Comparison of ENCODE assay signal across 2 cellular contexts in the genomic region with DNA sequence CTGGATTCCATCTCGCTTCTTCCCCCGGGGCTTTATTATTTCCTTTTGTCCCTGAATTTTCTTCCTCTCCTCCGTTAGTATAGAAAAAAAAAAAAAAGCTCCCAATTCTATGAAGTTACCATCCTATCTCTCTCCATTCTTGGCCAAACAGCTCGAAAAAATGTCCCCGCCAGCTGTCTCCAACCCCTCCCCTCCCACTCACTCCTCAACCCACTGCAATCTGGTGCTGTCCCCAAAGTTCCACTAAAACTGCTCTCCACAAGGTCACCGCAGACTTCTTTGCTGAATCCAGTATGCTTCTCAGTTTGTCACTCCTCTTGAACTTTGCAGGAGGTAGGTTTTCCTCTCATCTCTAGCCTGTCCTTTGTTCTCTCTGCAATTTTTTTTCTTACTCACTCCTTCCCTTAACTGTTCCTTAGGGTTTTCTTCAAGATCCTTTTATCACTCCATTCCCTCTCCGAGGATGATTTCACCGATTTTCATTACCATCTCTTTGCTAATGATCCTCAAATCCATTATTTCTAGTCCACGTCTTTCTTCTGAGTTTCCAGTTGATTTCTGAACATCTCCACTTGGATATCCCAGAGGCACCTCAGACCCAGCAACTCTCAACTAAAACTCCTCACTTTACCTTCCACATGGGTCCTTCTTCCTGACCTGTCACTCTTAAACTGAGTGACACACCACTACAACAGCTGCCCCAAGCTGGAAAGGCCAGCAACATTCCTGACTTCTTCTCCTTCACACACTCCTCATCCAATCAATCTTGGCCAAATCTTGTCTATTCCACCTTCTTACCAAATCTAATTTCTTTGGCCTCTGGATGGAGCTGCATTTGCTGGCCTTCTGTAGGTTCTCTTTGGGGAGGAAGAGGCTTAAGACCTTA.
TF ChIP-seq lines count a peak whose summit lies in the region.

No MANE protein-coding gene starts in this region.

TF ChIP-seq in SK-N-SH, 30 proteins besides CTCF, POLR2A, EP300 and RAD21 (continued from another document):
- TF ChIP-seq, protein P1, sequence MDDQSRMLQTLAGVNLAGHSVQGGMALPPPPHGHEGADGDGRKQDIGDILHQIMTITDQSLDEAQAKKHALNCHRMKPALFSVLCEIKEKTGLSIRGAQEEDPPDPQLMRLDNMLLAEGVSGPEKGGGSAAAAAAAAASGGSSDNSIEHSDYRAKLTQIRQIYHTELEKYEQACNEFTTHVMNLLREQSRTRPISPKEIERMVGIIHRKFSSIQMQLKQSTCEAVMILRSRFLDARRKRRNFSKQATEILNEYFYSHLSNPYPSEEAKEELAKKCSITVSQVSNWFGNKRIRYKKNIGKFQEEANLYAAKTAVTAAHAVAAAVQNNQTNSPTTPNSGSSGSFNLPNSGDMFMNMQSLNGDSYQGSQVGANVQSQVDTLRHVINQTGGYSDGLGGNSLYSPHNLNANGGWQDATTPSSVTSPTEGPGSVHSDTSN (IDR thresholded peaks at IDR 0.05), result no peak
- TF ChIP-seq, protein P2, sequence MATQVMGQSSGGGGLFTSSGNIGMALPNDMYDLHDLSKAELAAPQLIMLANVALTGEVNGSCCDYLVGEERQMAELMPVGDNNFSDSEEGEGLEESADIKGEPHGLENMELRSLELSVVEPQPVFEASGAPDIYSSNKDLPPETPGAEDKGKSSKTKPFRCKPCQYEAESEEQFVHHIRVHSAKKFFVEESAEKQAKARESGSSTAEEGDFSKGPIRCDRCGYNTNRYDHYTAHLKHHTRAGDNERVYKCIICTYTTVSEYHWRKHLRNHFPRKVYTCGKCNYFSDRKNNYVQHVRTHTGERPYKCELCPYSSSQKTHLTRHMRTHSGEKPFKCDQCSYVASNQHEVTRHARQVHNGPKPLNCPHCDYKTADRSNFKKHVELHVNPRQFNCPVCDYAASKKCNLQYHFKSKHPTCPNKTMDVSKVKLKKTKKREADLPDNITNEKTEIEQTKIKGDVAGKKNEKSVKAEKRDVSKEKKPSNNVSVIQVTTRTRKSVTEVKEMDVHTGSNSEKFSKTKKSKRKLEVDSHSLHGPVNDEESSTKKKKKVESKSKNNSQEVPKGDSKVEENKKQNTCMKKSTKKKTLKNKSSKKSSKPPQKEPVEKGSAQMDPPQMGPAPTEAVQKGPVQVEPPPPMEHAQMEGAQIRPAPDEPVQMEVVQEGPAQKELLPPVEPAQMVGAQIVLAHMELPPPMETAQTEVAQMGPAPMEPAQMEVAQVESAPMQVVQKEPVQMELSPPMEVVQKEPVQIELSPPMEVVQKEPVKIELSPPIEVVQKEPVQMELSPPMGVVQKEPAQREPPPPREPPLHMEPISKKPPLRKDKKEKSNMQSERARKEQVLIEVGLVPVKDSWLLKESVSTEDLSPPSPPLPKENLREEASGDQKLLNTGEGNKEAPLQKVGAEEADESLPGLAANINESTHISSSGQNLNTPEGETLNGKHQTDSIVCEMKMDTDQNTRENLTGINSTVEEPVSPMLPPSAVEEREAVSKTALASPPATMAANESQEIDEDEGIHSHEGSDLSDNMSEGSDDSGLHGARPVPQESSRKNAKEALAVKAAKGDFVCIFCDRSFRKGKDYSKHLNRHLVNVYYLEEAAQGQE (IDR thresholded peaks at IDR 0.05; ENCODE audit: low read depth, low read length), result no peak
- TF ChIP-seq EZH2phosphoT487 (IDR thresholded peaks at IDR 0.05; ENCODE audit: borderline replicate concordance, low read depth), result no peak
- no peak for TF ChIP-seq FOSL2 (IDR thresholded peaks at IDR 0.05; ENCODE audit: borderline replicate concordance, low read depth)
- TF ChIP-seq, protein P3, sequence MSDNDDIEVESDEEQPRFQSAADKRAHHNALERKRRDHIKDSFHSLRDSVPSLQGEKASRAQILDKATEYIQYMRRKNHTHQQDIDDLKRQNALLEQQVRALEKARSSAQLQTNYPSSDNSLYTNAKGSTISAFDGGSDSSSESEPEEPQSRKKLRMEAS (IDR thresholded peaks at IDR 0.05; ENCODE audit: low read depth), result no peak
- no peak for TF ChIP-seq RFX5 (IDR thresholded peaks at IDR 0.05; ENCODE audit: low read length)
- no peak for TF ChIP-seq MEF2A (IDR thresholded peaks at IDR 0.05; ENCODE audit: borderline replicate concordance, low read depth)
- no peak for TF ChIP-seq CHD2 (IDR thresholded peaks at IDR 0.05; ENCODE audit: low read length, partially characterized antibody)
- no peak for TF ChIP-seq MXI1 (IDR thresholded peaks at IDR 0.05; ENCODE audit: low read depth, low read length)
- TF ChIP-seq, protein P4, sequence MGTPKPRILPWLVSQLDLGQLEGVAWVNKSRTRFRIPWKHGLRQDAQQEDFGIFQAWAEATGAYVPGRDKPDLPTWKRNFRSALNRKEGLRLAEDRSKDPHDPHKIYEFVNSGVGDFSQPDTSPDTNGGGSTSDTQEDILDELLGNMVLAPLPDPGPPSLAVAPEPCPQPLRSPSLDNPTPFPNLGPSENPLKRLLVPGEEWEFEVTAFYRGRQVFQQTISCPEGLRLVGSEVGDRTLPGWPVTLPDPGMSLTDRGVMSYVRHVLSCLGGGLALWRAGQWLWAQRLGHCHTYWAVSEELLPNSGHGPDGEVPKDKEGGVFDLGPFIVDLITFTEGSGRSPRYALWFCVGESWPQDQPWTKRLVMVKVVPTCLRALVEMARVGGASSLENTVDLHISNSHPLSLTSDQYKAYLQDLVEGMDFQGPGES (IDR thresholded peaks at IDR 0.05; ENCODE audit: low read depth, low read length), result no peak
- TF ChIP-seq, protein P5, sequence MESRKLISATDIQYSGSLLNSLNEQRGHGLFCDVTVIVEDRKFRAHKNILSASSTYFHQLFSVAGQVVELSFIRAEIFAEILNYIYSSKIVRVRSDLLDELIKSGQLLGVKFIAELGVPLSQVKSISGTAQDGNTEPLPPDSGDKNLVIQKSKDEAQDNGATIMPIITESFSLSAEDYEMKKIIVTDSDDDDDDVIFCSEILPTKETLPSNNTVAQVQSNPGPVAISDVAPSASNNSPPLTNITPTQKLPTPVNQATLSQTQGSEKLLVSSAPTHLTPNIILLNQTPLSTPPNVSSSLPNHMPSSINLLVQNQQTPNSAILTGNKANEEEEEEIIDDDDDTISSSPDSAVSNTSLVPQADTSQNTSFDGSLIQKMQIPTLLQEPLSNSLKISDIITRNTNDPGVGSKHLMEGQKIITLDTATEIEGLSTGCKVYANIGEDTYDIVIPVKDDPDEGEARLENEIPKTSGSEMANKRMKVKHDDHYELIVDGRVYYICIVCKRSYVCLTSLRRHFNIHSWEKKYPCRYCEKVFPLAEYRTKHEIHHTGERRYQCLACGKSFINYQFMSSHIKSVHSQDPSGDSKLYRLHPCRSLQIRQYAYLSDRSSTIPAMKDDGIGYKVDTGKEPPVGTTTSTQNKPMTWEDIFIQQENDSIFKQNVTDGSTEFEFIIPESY (IDR thresholded peaks at IDR 0.05; ENCODE audit: borderline replicate concordance, low read depth), result no peak
- no peak for TF ChIP-seq TEAD4 (IDR thresholded peaks at IDR 0.05; ENCODE audit: borderline replicate concordance, insufficient read depth)

TF ChIP-seq in SK-N-SH treated with all-trans-retinoic acid at 6 μM for 48 hours, 23 proteins besides CTCF, POLR2A, EP300 and RAD21 (continued from another document):
- TF ChIP-seq ZNF565 (CRISPR knock-in tag; conservative IDR thresholded peaks at IDR 0.05; ENCODE audit: low read depth) (no peak), ZFP30 (CRISPR knock-in tag; IDR thresholded peaks at IDR 0.05) (no peak), ZC3H10 (CRISPR knock-in tag; IDR thresholded peaks at IDR 0.05) (no peak), ARNTL (CRISPR knock-in tag; IDR thresholded peaks at IDR 0.05; ENCODE audit: borderline replicate concordance, low read depth) (no peak), OSR1 (CRISPR knock-in tag; IDR thresholded peaks at IDR 0.05) (no peak), CSDC2 (CRISPR knock-in tag; IDR thresholded peaks at IDR 0.05) (no peak)
TF ChIP-seq in SK-N-SH treated with all-trans-retinoic acid at 6 μM for 48 hours: peak in this region for 0.
